In genomic region chr17:82203920-82204319, GRCh38 we compare ENCODE assay signal across 1 cellular context.
TF ChIP-seq lines count a peak whose summit lies in the region.

No MANE protein-coding gene starts in this region.

TF ChIP-seq in SK-N-SH, 30 proteins besides CTCF, POLR2A, EP300 and RAD21:
- TF ChIP-seq TAF1 (IDR thresholded peaks at IDR 0.05; ENCODE audit: borderline replicate concordance, low read depth, low read length) (no peak), EZH2phosphoT487 (IDR thresholded peaks at IDR 0.05; ENCODE audit: borderline replicate concordance, low read depth) (no peak), SIN3A (IDR thresholded peaks at IDR 0.05; ENCODE audit: borderline replicate concordance, low read depth, low read length) (no peak), RXRA (IDR thresholded peaks at IDR 0.05; ENCODE audit: borderline replicate concordance, low read depth) (no peak), TCF12 (IDR thresholded peaks at IDR 0.05) (no peak), MAX (IDR thresholded peaks at IDR 0.05; ENCODE audit: low read depth) (no peak), RFX5 (IDR thresholded peaks at IDR 0.05; ENCODE audit: low read length) (no peak), NFIC (IDR thresholded peaks at IDR 0.05; ENCODE audit: borderline replicate concordance) (no peak), MXI1 (IDR thresholded peaks at IDR 0.05; ENCODE audit: low read depth, low read length) (no peak), USF2 (IDR thresholded peaks at IDR 0.05; ENCODE audit: borderline replicate concordance, low read depth, low read length) (no peak), YY1 (IDR thresholded peaks at IDR 0.05; ENCODE audit: low read depth) (no peak), FOXJ3 (CRISPR knock-in tag; IDR thresholded peaks at IDR 0.05) (no peak), GATA2 (CRISPR knock-in tag; IDR thresholded peaks at IDR 0.05) (no peak), REST (IDR thresholded peaks at IDR 0.05; ENCODE audit: low read depth, low read length) (no peak)
- TF ChIP-seq, protein P1, sequence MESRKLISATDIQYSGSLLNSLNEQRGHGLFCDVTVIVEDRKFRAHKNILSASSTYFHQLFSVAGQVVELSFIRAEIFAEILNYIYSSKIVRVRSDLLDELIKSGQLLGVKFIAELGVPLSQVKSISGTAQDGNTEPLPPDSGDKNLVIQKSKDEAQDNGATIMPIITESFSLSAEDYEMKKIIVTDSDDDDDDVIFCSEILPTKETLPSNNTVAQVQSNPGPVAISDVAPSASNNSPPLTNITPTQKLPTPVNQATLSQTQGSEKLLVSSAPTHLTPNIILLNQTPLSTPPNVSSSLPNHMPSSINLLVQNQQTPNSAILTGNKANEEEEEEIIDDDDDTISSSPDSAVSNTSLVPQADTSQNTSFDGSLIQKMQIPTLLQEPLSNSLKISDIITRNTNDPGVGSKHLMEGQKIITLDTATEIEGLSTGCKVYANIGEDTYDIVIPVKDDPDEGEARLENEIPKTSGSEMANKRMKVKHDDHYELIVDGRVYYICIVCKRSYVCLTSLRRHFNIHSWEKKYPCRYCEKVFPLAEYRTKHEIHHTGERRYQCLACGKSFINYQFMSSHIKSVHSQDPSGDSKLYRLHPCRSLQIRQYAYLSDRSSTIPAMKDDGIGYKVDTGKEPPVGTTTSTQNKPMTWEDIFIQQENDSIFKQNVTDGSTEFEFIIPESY (IDR thresholded peaks at IDR 0.05; ENCODE audit: borderline replicate concordance, low read depth), result no peak
- TF ChIP-seq, protein P2, sequence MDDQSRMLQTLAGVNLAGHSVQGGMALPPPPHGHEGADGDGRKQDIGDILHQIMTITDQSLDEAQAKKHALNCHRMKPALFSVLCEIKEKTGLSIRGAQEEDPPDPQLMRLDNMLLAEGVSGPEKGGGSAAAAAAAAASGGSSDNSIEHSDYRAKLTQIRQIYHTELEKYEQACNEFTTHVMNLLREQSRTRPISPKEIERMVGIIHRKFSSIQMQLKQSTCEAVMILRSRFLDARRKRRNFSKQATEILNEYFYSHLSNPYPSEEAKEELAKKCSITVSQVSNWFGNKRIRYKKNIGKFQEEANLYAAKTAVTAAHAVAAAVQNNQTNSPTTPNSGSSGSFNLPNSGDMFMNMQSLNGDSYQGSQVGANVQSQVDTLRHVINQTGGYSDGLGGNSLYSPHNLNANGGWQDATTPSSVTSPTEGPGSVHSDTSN (IDR thresholded peaks at IDR 0.05), result no peak
- TF ChIP-seq, protein P3, sequence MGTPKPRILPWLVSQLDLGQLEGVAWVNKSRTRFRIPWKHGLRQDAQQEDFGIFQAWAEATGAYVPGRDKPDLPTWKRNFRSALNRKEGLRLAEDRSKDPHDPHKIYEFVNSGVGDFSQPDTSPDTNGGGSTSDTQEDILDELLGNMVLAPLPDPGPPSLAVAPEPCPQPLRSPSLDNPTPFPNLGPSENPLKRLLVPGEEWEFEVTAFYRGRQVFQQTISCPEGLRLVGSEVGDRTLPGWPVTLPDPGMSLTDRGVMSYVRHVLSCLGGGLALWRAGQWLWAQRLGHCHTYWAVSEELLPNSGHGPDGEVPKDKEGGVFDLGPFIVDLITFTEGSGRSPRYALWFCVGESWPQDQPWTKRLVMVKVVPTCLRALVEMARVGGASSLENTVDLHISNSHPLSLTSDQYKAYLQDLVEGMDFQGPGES (IDR thresholded peaks at IDR 0.05; ENCODE audit: low read depth, low read length), result no peak
